Comparison of ENCODE assay signal across 8 cellular contexts in genomic region chr9:33024966-33025571, GRCh38. TPM values are rescaled to one million over a fixed set of nuclear protein-coding genes. Genes with fewer than 3 reads are reported as not detected.
A peak's percentile ranks its signal among the peaks of the same experiment; 100 is the strongest.
DNase-seq lines count a peak whose midpoint lies in the region; ATAC-seq and TF ChIP-seq lines count a peak whose summit lies in the region.

DNAJA1 (plus strand) TSS chr9:33025273; CDS start chr9:33026485, 1,212 bp downstream.

- H3K18ac ChIP-seq in trophoblast cell (ENCODE audit: low read length) = peak within 1 kb of the TSS; percentile 99

- H3K9me3 ChIP-seq in trophoblast cell (ENCODE audit: insufficient read depth, low read depth, low read length) = no peaks in the 10 kb centered on the region
- no peaks in the 10 kb centered on the region for H3K9me3 ChIP-seq in tibial nerve

- H2AFZ ChIP-seq in trophoblast cell (ENCODE audit: insufficient read depth, low read length, poor library complexity) = peak within 1 kb of the TSS; percentile 92

- WGBS in trophoblast cell (ENCODE audit: extremely low coverage, insufficient coverage, insufficient read length) = no CpG with 5 or more reads among the region's 61 CpGs
- 0 to 1% methylated on average over 28 to 30 of the region's 61 CpGs for WGBS in tibial nerve, 2 donors

- peak; percentile 97 for DNase-seq in GM12865 (ENCODE audit: low read depth)
- peak; percentile 92 for DNase-seq in NCI-H1105 (lab: John Stamatoyannopoulos, UW)
- peak; percentile 89 for DNase-seq in SW480 (ENCODE audit: low spot score)
- peak; percentile 84 for DNase-seq in activated naive CD8-positive, alpha-beta T cell treated with anti-CD3 and anti-CD28 coated beads, Interleukin-2, amount 50 U/mL, for 16 hours (ENCODE audit: low read depth, low spot score)
- peak; percentile 97 for DNase-seq in Right ventricle myocardium superior
- peak; percentile 94 to 98 for DNase-seq in trophoblast cell
- DNase-seq in tibial nerve (ENCODE audit: low spot score in 2 of 2) = peak; percentile 87 to 91

- ATAC-seq in HG02642 (IDR thresholded peaks at IDR 0.05; ENCODE audit: poor library complexity, unreplicated experiment) (peak; percentile 94), Right ventricle myocardium superior (ENCODE audit: poor library complexity) (peak; percentile 98)

- H4K8ac ChIP-seq in trophoblast cell (ENCODE audit: low read depth, low read length) = peak within 1 kb of the TSS; percentile 99

- TF ChIP-seq CTCF in GM12865 (IDR thresholded peaks at IDR 0.05; ENCODE audit: insufficient read depth, low read depth, low read length, missing control alignments) (no peak), tibial nerve (IDR thresholded peaks at IDR 0.05) (peak in 2 of 5 experiments; percentile 32 to 41)

- H3K4me1 ChIP-seq in trophoblast cell (ENCODE audit: control insufficient read depth in 1 of 2, insufficient read depth in 2 of 2, low read length in 2 of 2) (peaks cover 0 to 4% of the 10 kb centered on the region in 2 experiments), tibial nerve (peaks cover 2 to 67% (median 46%) of the 10 kb centered on the region in 4 donors)

- H3K4me3 ChIP-seq in GM12865 (ENCODE audit: low read depth, low read length) (peak within 1 kb of the TSS; percentile 96), trophoblast cell (ENCODE audit: low read depth, low read length) (peak within 1 kb of the TSS; percentile 100), tibial nerve (peak within 1 kb of the TSS; percentile 68 to 100 (median 95))

- intact Hi-C loops in Right ventricle myocardium superior (cut with DNase I) = no loop called here

- H3K14ac ChIP-seq in trophoblast cell (ENCODE audit: low read length) = peak within 1 kb of the TSS; percentile 100

- H3K27me3 ChIP-seq in trophoblast cell (ENCODE audit: insufficient read depth, low read length) = no peaks in the 10 kb centered on the region
- no peaks in the 10 kb centered on the region for H3K27me3 ChIP-seq in tibial nerve

- H4K91ac ChIP-seq in trophoblast cell (ENCODE audit: low read depth, low read length) = peak within 1 kb of the TSS; percentile 100

- TF ChIP-seq EP300 in tibial nerve (IDR thresholded peaks at IDR 0.05) = peak; percentile 99 to 100

- H3K79me1 ChIP-seq in trophoblast cell (ENCODE audit: low read length) = peaks cover 12% of the 10 kb centered on the region

- H3K36me3 ChIP-seq in trophoblast cell (ENCODE audit: control insufficient read depth in 1 of 2, insufficient read depth in 2 of 2, low read length in 2 of 2) = peaks cover 10% of the 10 kb centered on the region in 2 experiments
- H3K36me3 ChIP-seq in tibial nerve = peaks cover 0 to 20% (median 0%) of the 10 kb centered on the region in 3 donors

- peaks cover 26% of the 10 kb centered on the region for H3K79me2 ChIP-seq in trophoblast cell (ENCODE audit: control insufficient read depth, insufficient read depth, low read length, poor library complexity)

- H3K23ac ChIP-seq in trophoblast cell (ENCODE audit: low read length) = no peak within 1 kb of the TSS

- H2BK120ac ChIP-seq in trophoblast cell (ENCODE audit: insufficient read depth, low read length, poor library complexity) = peak within 1 kb of the TSS; percentile 99

- peak within 1 kb of the TSS; percentile 100 for H2BK5ac ChIP-seq in trophoblast cell (ENCODE audit: low read depth, low read length, poor library complexity)

- peak; percentile 92 to 100 for TF ChIP-seq POLR2A in tibial nerve (IDR thresholded peaks at IDR 0.05)

- H3K27ac ChIP-seq in trophoblast cell (ENCODE audit: low read depth, low read length) (peak within 1 kb of the TSS; percentile 97), tibial nerve (peak within 1 kb of the TSS; percentile 97 to 100 (median 100))

- peak within 1 kb of the TSS; percentile 93 for H2AK5ac ChIP-seq in trophoblast cell (ENCODE audit: low read length)

- peak within 1 kb of the TSS; percentile 100 for H3K9ac ChIP-seq in trophoblast cell (ENCODE audit: low read length)

- H4K12ac ChIP-seq in trophoblast cell (ENCODE audit: low read depth, low read length) = peak within 1 kb of the TSS; percentile 100

- peak within 1 kb of the TSS; percentile 100 for H3K4ac ChIP-seq in trophoblast cell (ENCODE audit: low read depth, low read length)

- peak within 1 kb of the TSS; percentile 74 for H3K4me2 ChIP-seq in trophoblast cell (ENCODE audit: low read length)

- H2BK12ac ChIP-seq in trophoblast cell (ENCODE audit: low read length) = peak within 1 kb of the TSS; percentile 74

RNA-seq across cellular contexts. Expression of gene DNAJA1, which starts in this region (rescaled TPM):
- total RNA-seq in Right ventricle myocardium superior = 74.5 TPM
- polyA plus RNA-seq in trophoblast cell (2013) = 235 and 242 TPM in 2 replicates
- 10 to 100 TPM; 58.1 to 81.6 (median 72.3) TPM for total RNA-seq in tibial nerve

Comparison
In these comparisons a context has a peak if more than half of its experiments do, and no peak if none do; other contexts are left out.
1. Peak in every context shown above with its lines: DNase-seq, ATAC-seq, H3K4me3 ChIP-seq and H3K27ac ChIP-seq.